1 cellular context compared by ENCODE assay signal in genomic region chr6:11043961-11044711, GRCh38.
A peak's percentile ranks its signal among the peaks of the same experiment; 100 is the strongest.
TF ChIP-seq lines count a peak whose summit lies in the region.

Gene ELOVL2 (minus strand): TSS chr6:11044305. CDS start chr6:11044230, 75 bp downstream.

TF ChIP-seq in HepG2, 621 proteins besides CTCF, POLR2A, EP300 and RAD21 (continued from another document and continues in another):
- TF ChIP-seq, protein P1, sequence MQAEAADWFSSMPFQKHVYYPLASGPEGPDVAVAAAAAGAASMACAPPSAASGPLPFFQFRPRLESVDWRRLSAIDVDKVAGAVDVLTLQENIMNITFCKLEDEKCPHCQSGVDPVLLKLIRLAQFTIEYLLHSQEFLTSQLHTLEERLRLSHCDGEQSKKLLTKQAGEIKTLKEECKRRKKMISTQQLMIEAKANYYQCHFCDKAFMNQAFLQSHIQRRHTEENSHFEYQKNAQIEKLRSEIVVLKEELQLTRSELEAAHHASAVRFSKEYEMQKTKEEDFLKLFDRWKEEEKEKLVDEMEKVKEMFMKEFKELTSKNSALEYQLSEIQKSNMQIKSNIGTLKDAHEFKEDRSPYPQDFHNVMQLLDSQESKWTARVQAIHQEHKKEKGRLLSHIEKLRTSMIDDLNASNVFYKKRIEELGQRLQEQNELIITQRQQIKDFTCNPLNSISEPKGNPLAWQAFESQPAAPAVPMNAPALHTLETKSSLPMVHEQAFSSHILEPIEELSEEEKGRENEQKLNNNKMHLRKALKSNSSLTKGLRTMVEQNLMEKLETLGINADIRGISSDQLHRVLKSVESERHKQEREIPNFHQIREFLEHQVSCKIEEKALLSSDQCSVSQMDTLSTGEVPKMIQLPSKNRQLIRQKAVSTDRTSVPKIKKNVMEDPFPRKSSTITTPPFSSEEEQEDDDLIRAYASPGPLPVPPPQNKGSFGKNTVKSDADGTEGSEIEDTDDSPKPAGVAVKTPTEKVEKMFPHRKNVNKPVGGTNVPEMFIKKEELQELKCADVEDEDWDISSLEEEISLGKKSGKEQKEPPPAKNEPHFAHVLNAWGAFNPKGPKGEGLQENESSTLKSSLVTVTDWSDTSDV (CRISPR knock-in tag; IDR thresholded peaks at IDR 0.05), result no peak
- TF ChIP-seq ZNF75D (CRISPR knock-in tag; IDR thresholded peaks at IDR 0.05; ENCODE audit: borderline replicate concordance) (no peak), IRF2 (CRISPR knock-in tag; IDR thresholded peaks at IDR 0.05) (peak; percentile 60; the same call in 1 of the 2 replicates), HOXD1 (CRISPR knock-in tag; IDR thresholded peaks at IDR 0.05) (no peak), TBX2 (CRISPR knock-in tag; IDR thresholded peaks at IDR 0.05; ENCODE audit: borderline replicate concordance) (peak; percentile 58; the same call in 1 of the 2 replicates), ZC3H13 (CRISPR knock-in tag; IDR thresholded peaks at IDR 0.05) (no peak), LCORL (IDR thresholded peaks at IDR 0.05) (no peak), LCORL (CRISPR knock-in tag; IDR thresholded peaks at IDR 0.05) (0 out of 2 replicates have a peak, but pooled peaks have one; percentile 12), HNF4G (IDR thresholded peaks at IDR 0.05; ENCODE audit: borderline replicate concordance, low read depth, low read length) (0 out of 2 replicates have a peak, but pooled peaks have one; percentile 34), HNF4G (CRISPR knock-in tag; IDR thresholded peaks at IDR 0.05; ENCODE audit: borderline replicate concordance, low read depth) (no peak; the same call in 1 of the 2 replicates), SP5 (CRISPR knock-in tag; IDR thresholded peaks at IDR 0.05; ENCODE audit: borderline replicate concordance, low read depth) (peak; percentile 48), ZNF570 (CRISPR knock-in tag; IDR thresholded peaks at IDR 0.05; ENCODE audit: borderline replicate concordance) (no peak), ATF7-NPFF (CRISPR knock-in tag; IDR thresholded peaks at IDR 0.05; ENCODE audit: low read depth) (peak; percentile 88), PAWR (CRISPR knock-in tag; IDR thresholded peaks at IDR 0.05; ENCODE audit: borderline replicate concordance) (no peak), ARID3A (IDR thresholded peaks at IDR 0.05; ENCODE audit: low read depth, low read length) (peak; percentile 65; the same call in 1 of the 2 replicates), ATF4 (CRISPR knock-in tag; IDR thresholded peaks at IDR 0.05) (no peak), NKX3-1 (CRISPR knock-in tag; IDR thresholded peaks at IDR 0.05) (peak; percentile 95), ZNF614 (CRISPR knock-in tag; IDR thresholded peaks at IDR 0.05; ENCODE audit: borderline replicate concordance) (no peak), HBP1 (CRISPR knock-in tag; IDR thresholded peaks at IDR 0.05; ENCODE audit: low read depth) (peak; percentile 74; the same call in 1 of the 2 replicates), THAP11 (CRISPR knock-in tag; IDR thresholded peaks at IDR 0.05) (peak; percentile 62), JUNB (CRISPR knock-in tag; IDR thresholded peaks at IDR 0.05; ENCODE audit: borderline replicate concordance) (no peak), SMARCE1 (IDR thresholded peaks at IDR 0.05; ENCODE audit: borderline replicate concordance) (peak; percentile 59; the same call in 1 of the 2 replicates), ZKSCAN8 (CRISPR knock-in tag; IDR thresholded peaks at IDR 0.05; ENCODE audit: borderline replicate concordance) (peak; percentile 58; the same call in 1 of the 2 replicates), NBN (conservative IDR thresholded peaks at IDR 0.05) (no peak), NFRKB (IDR thresholded peaks at IDR 0.05) (no peak), CENPBD1 (CRISPR knock-in tag; IDR thresholded peaks at IDR 0.05; ENCODE audit: borderline replicate concordance, low read depth) (no peak), ZBTB20 (CRISPR knock-in tag; IDR thresholded peaks at IDR 0.05; ENCODE audit: borderline replicate concordance, low read depth) (no peak), MAF1 (CRISPR knock-in tag; IDR thresholded peaks at IDR 0.05; ENCODE audit: borderline replicate concordance) (0 out of 2 replicates have a peak, but pooled peaks have one; percentile 27), MEF2D (CRISPR knock-in tag; IDR thresholded peaks at IDR 0.05) (no peak), ZNF891 (CRISPR knock-in tag; IDR thresholded peaks at IDR 0.05) (no peak), HNRNPH1 (optimal IDR thresholded peaks at IDR 0.05; ENCODE audit: low read depth, low read length) (no peak), ZNF704 (CRISPR knock-in tag; IDR thresholded peaks at IDR 0.05; ENCODE audit: borderline replicate concordance) (no peak), CCDC6 (CRISPR knock-in tag; IDR thresholded peaks at IDR 0.05) (peak; percentile 99), ZNF101 (CRISPR knock-in tag; IDR thresholded peaks at IDR 0.05; ENCODE audit: borderline replicate concordance, low read depth) (no peak)
- TF ChIP-seq, protein P2, sequence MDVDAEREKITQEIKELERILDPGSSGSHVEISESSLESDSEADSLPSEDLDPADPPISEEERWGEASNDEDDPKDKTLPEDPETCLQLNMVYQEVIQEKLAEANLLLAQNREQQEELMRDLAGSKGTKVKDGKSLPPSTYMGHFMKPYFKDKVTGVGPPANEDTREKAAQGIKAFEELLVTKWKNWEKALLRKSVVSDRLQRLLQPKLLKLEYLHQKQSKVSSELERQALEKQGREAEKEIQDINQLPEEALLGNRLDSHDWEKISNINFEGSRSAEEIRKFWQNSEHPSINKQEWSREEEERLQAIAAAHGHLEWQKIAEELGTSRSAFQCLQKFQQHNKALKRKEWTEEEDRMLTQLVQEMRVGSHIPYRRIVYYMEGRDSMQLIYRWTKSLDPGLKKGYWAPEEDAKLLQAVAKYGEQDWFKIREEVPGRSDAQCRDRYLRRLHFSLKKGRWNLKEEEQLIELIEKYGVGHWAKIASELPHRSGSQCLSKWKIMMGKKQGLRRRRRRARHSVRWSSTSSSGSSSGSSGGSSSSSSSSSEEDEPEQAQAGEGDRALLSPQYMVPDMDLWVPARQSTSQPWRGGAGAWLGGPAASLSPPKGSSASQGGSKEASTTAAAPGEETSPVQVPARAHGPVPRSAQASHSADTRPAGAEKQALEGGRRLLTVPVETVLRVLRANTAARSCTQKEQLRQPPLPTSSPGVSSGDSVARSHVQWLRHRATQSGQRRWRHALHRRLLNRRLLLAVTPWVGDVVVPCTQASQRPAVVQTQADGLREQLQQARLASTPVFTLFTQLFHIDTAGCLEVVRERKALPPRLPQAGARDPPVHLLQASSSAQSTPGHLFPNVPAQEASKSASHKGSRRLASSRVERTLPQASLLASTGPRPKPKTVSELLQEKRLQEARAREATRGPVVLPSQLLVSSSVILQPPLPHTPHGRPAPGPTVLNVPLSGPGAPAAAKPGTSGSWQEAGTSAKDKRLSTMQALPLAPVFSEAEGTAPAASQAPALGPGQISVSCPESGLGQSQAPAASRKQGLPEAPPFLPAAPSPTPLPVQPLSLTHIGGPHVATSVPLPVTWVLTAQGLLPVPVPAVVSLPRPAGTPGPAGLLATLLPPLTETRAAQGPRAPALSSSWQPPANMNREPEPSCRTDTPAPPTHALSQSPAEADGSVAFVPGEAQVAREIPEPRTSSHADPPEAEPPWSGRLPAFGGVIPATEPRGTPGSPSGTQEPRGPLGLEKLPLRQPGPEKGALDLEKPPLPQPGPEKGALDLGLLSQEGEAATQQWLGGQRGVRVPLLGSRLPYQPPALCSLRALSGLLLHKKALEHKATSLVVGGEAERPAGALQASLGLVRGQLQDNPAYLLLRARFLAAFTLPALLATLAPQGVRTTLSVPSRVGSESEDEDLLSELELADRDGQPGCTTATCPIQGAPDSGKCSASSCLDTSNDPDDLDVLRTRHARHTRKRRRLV (CRISPR knock-in tag; IDR thresholded peaks at IDR 0.05), result no peak
- TF ChIP-seq, protein P3, sequence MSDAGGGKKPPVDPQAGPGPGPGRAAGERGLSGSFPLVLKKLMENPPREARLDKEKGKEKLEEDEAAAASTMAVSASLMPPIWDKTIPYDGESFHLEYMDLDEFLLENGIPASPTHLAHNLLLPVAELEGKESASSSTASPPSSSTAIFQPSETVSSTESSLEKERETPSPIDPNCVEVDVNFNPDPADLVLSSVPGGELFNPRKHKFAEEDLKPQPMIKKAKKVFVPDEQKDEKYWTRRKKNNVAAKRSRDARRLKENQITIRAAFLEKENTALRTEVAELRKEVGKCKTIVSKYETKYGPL (CRISPR knock-in tag; IDR thresholded peaks at IDR 0.05), result no peak
- TF ChIP-seq, protein P4, sequence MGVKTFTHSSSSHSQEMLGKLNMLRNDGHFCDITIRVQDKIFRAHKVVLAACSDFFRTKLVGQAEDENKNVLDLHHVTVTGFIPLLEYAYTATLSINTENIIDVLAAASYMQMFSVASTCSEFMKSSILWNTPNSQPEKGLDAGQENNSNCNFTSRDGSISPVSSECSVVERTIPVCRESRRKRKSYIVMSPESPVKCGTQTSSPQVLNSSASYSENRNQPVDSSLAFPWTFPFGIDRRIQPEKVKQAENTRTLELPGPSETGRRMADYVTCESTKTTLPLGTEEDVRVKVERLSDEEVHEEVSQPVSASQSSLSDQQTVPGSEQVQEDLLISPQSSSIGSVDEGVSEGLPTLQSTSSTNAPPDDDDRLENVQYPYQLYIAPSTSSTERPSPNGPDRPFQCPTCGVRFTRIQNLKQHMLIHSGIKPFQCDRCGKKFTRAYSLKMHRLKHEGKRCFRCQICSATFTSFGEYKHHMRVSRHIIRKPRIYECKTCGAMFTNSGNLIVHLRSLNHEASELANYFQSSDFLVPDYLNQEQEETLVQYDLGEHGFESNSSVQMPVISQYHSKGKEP (CRISPR knock-in tag; IDR thresholded peaks at IDR 0.05), result no peak
- TF ChIP-seq, protein P5, sequence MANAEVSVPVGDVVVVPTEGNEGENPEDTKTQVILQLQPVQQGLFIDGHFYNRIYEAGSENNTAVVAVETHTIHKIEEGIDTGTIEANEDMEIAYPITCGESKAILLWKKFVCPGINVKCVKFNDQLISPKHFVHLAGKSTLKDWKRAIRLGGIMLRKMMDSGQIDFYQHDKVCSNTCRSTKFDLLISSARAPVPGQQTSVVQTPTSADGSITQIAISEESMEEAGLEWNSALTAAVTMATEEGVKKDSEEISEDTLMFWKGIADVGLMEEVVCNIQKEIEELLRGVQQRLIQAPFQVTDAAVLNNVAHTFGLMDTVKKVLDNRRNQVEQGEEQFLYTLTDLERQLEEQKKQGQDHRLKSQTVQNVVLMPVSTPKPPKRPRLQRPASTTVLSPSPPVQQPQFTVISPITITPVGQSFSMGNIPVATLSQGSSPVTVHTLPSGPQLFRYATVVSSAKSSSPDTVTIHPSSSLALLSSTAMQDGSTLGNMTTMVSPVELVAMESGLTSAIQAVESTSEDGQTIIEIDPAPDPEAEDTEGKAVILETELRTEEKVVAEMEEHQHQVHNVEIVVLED (CRISPR knock-in tag; IDR thresholded peaks at IDR 0.05; ENCODE audit: borderline replicate concordance), result peak; percentile 58; the same call in 1 of the 2 replicates
- TF ChIP-seq, protein P6, sequence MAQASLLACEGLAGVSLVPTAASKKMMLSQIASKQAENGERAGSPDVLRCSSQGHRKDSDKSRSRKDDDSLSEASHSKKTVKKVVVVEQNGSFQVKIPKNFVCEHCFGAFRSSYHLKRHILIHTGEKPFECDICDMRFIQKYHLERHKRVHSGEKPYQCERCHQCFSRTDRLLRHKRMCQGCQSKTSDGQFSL (CRISPR knock-in tag; IDR thresholded peaks at IDR 0.05), result peak; percentile 70; the same call in 1 of the 2 replicates
